19 cellular contexts compared by ENCODE assay signal in the genomic region with DNA sequence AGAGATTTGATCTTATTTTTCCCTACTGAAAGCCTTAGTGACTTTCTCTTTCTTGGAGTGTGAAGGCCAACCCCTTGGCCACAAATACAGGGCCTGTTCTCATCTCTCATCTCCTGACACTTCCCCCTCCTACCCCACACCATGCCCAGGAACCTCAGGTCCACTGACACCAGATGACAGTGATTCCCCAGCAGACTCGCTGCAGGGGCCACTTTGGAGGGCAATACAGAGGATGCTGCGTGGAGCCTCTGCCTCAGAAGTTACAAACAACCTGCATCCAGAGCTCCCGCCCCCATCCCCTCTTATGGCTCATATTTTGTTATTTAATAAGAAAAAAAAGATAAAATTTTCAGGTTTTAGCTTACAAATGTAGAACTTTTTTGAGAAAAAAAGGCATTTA.
"Had no signal": no experiment of that assay in that cellular context is flagged by ENCODE, and none has a peak within 500 bp of the region (broad histone marks: within the 10 kb centered on the region; RNA-seq: fewer than 3 reads in every experiment).

No MANE protein-coding gene starts in this region.

- H3K27ac ChIP-seq: KMS-11, SJSA1, SK-N-MC had no signal

- H3K9me3 Mint-ChIP-seq: IgD-negative memory B cell had no signal

- H3K27me3 Mint-ChIP-seq: IgD-negative memory B cell had no signal

- H3K4me2 ChIP-seq: KMS-11 had no signal

- H3K4me3 ChIP-seq: K562, SJSA1, SK-N-MC had no signal

- H3K36me3 ChIP-seq: SJSA1 had no signal

- ATAC-seq: K562 had no signal

- H3K9ac ChIP-seq: KMS-11 had no signal

- H3K4me3 Mint-ChIP-seq: IgD-negative memory B cell had no signal

- H3K4me1 ChIP-seq: SJSA1 had no signal

- H3K9me3 ChIP-seq: SJSA1 had no signal

- DNase-seq: MM.1S, NCI-H1092 treated with DMSO at 0.1 percent for 48 hours, NCI-H1436, NCI-H187 treated with DMSO at 0.1 percent for 48 hours, NCI-H2029 treated with DMSO at 0.1 percent for 48 hours, NCI-H2171 treated with DMSO at 0.1 percent for 48 hours, NCI-H2227 treated with DMSO at 0.1 percent for 48 hours, NCI-H510A, NCI-H524 treated with DMSO at 0.1 percent for 48 hours, NCI-H69, NCI-H774, Right ventricle myocardium superior, RPMI8226, SIG-M5 had no signal

- H3K27ac Mint-ChIP-seq: IgD-negative memory B cell had no signal
